ENCODE assay signal across 1 cellular context in genomic region chr16:71883193-71883848, GRCh38.
TF ChIP-seq lines count a peak whose summit lies in the region.

No MANE protein-coding gene starts in this region.

TF ChIP-seq in HEK293, 187 proteins besides CTCF, POLR2A, EP300 and RAD21 (continued from another document and continues in another):
- TF ChIP-seq ZNF449 (tag by site-specific recombination; IDR thresholded peaks at IDR 0.05) (no peak), ZFP3 (tag by site-specific recombination; IDR thresholded peaks at IDR 0.05; ENCODE audit: low read depth) (no peak), SCRT1 (tag by site-specific recombination; IDR thresholded peaks at IDR 0.05; ENCODE audit: borderline replicate concordance) (no peak), SCRT2 (tag by site-specific recombination; IDR thresholded peaks at IDR 0.05) (no peak), PBX3 (CRISPR knock-in tag; IDR thresholded peaks at IDR 0.05) (no peak), ZBTB26 (tag by site-specific recombination; optimal IDR thresholded peaks at IDR 0.05) (no peak), ZNF174 (tag by site-specific recombination; IDR thresholded peaks at IDR 0.05) (no peak), ZNF513 (tag by site-specific recombination; IDR thresholded peaks at IDR 0.05) (no peak), RBAK (tag by site-specific recombination; IDR thresholded peaks at IDR 0.05) (no peak), ZNF248 (tag by site-specific recombination; IDR thresholded peaks at IDR 0.05) (no peak), ZNF623 (tag by site-specific recombination; IDR thresholded peaks at IDR 0.05) (no peak), ZFHX2 (tag by site-specific recombination; conservative IDR thresholded peaks at IDR 0.05) (peak; percentile 39), ZSCAN16 (tag by site-specific recombination; IDR thresholded peaks at IDR 0.05) (no peak), ZNF214 (tag by site-specific recombination; IDR thresholded peaks at IDR 0.05; ENCODE audit: borderline replicate concordance) (no peak), KLF1 (tag by site-specific recombination; IDR thresholded peaks at IDR 0.05) (peak; percentile 85), REST (tag by site-specific recombination; IDR thresholded peaks at IDR 0.05) (no peak), ZNF664 (tag by site-specific recombination; IDR thresholded peaks at IDR 0.05) (no peak), ZBTB20 (tag by site-specific recombination; IDR thresholded peaks at IDR 0.05) (no peak), ZNF16 (tag by site-specific recombination; IDR thresholded peaks at IDR 0.05; ENCODE audit: low read depth) (no peak), ZNF138 (tag by site-specific recombination; IDR thresholded peaks at IDR 0.05; ENCODE audit: borderline replicate concordance) (no peak), ZNF510 (tag by site-specific recombination; IDR thresholded peaks at IDR 0.05; ENCODE audit: insufficient replicate concordance) (no peak), ZNF274 (IDR thresholded peaks at IDR 0.05; ENCODE audit: low read length) (no peak), ZNF274 (tag by site-specific recombination; IDR thresholded peaks at IDR 0.05; ENCODE audit: borderline replicate concordance) (no peak), ZNF600 (tag by site-specific recombination; IDR thresholded peaks at IDR 0.05) (no peak), TCF7L2 (IDR thresholded peaks at IDR 0.05; ENCODE audit: borderline replicate concordance, low read depth, low read length) (no peak), KLF7 (tag by site-specific recombination; IDR thresholded peaks at IDR 0.05; ENCODE audit: borderline replicate concordance) (no peak), ZNF747 (tag by site-specific recombination; IDR thresholded peaks at IDR 0.05) (no peak), EGR2 (tag by site-specific recombination; IDR thresholded peaks at IDR 0.05; ENCODE audit: low read depth) (peak; percentile 53; the same call in 1 of the 2 replicates), INSM2 (tag by site-specific recombination; IDR thresholded peaks at IDR 0.05) (no peak), HOXD13 (CRISPR knock-in tag; IDR thresholded peaks at IDR 0.05; ENCODE audit: borderline replicate concordance) (no peak), ZNF692 (tag by site-specific recombination; IDR thresholded peaks at IDR 0.05) (0 out of 2 replicates have a peak, but pooled peaks have one; percentile 4), ZNF239 (tag by site-specific recombination; IDR thresholded peaks at IDR 0.05) (no peak), KLF16 (tag by site-specific recombination; IDR thresholded peaks at IDR 0.05) (no peak), TRIM28 (IDR thresholded peaks at IDR 0.05; ENCODE audit: borderline replicate concordance, low read length) (no peak), ZFP69B (tag by site-specific recombination; IDR thresholded peaks at IDR 0.05) (no peak), GLI4 (tag by site-specific recombination; IDR thresholded peaks at IDR 0.05) (no peak), GLIS2 (tag by site-specific recombination; IDR thresholded peaks at IDR 0.05) (peak; percentile 79), ZXDB (tag by site-specific recombination; IDR thresholded peaks at IDR 0.05) (no peak), ZSCAN5A (tag by site-specific recombination; IDR thresholded peaks at IDR 0.05) (no peak), ZNF335 (tag by site-specific recombination; conservative IDR thresholded peaks at IDR 0.05) (peak; percentile 80), ZNF561 (tag by site-specific recombination; IDR thresholded peaks at IDR 0.05; ENCODE audit: borderline replicate concordance) (no peak), ZNF423 (tag by site-specific recombination; IDR thresholded peaks at IDR 0.05) (0 out of 2 replicates have a peak, but pooled peaks have one; percentile 27), ZNF157 (tag by site-specific recombination; IDR thresholded peaks at IDR 0.05) (no peak), ZNF18 (tag by site-specific recombination; IDR thresholded peaks at IDR 0.05) (no peak; the same call in 1 of the 2 replicates), ZNF221 (tag by site-specific recombination; IDR thresholded peaks at IDR 0.05; ENCODE audit: borderline replicate concordance) (no peak), ZNF280D (tag by site-specific recombination; IDR thresholded peaks at IDR 0.05) (no peak), ZNF184 (tag by site-specific recombination; IDR thresholded peaks at IDR 0.05) (no peak), KLF9 (tag by site-specific recombination; IDR thresholded peaks at IDR 0.05; ENCODE audit: low read depth) (peak; percentile 66; the same call in 1 of the 2 replicates), ZSCAN23 (tag by site-specific recombination; IDR thresholded peaks at IDR 0.05) (no peak)
